Comparison of ENCODE assay signal across 1 cellular context in genomic region chr16:11795887-11796226, GRCh38.
A peak's percentile ranks its signal among the peaks of the same experiment; 100 is the strongest.
TF ChIP-seq lines count a peak whose summit lies in the region.

No MANE protein-coding gene starts in this region.

TF ChIP-seq in K562, 482 proteins besides CTCF, POLR2A, EP300 and RAD21:
- TF ChIP-seq ZNF75A (CRISPR knock-in tag; IDR thresholded peaks at IDR 0.05) (peak; percentile 50; the same call in 1 of the 2 replicates), CREB5 (CRISPR knock-in tag; IDR thresholded peaks at IDR 0.05) (no peak), NFYB (IDR thresholded peaks at IDR 0.05; ENCODE audit: extremely low read depth, insufficient read length) (no peak)
TF ChIP-seq in K562: peak in this region for 1.
